17 cellular contexts compared by ENCODE assay signal in genomic region chr2:13542642-13543041, GRCh38.
"Had no signal": no experiment of that assay in that cellular context is flagged by ENCODE, and none has a peak within 500 bp of the region (broad histone marks: within the 10 kb centered on the region; RNA-seq: fewer than 3 reads in every experiment).

No MANE protein-coding gene starts in this region.

- H3K36me3 ChIP-seq: lower lobe of right lung, pancreas, right lobe of liver, thoracic aorta, transverse colon, upper lobe of right lung, uterus had no signal

- ATAC-seq: left ventricle myocardium superior; lower lobe of right lung; naive thymus-derived CD8-positive, alpha-beta T cell; pancreas; right lobe of liver; stimulated activated naive B cell treated with anti-CD40 and anti-IgM and Interleukin-4, amounts not matched to agents 10 μg/mL and 1 μg/mL and 100 μg/mL, for 72 hours; upper lobe of right lung had no signal

- H3K27ac ChIP-seq: dorsolateral prefrontal cortex, lower lobe of right lung, pancreas, right lobe of liver, thoracic aorta, transverse colon, upper lobe of right lung, uterus had no signal

- H3K4me3 ChIP-seq: dorsolateral prefrontal cortex, lower lobe of right lung, pancreas, right lobe of liver, thoracic aorta, transverse colon, upper lobe of right lung, uterus had no signal

- DNase-seq: dorsolateral prefrontal cortex; effector CD4-positive, alpha-beta T cell; left ventricle myocardium superior; lower lobe of right lung; naive thymus-derived CD8-positive, alpha-beta T cell; nephron progenitor cell; occipital lobe; pancreas; right lobe of liver; small intestine; stimulated activated CD4-positive, alpha-beta T cell treated with anti-CD3 and anti-CD28 coated beads, Interleukin-15, amount 100 ng/mL, for 24 hours; stimulated activated CD4-positive, alpha-beta T cell treated with anti-CD3 and anti-CD28 coated beads, Interleukin-2, amount 100 ng/mL, for 48 hours; stimulated activated naive B cell treated with anti-CD40 and anti-IgM and Interleukin-4, amounts not matched to agents 10 μg/mL and 1 μg/mL and 100 μg/mL, for 72 hours; transverse colon; upper lobe of right lung; uterus had no signal

- H3K9me3 ChIP-seq: lower lobe of right lung, pancreas, right lobe of liver, thoracic aorta, transverse colon, upper lobe of right lung, uterus had no signal

- H3K27me3 ChIP-seq: dorsolateral prefrontal cortex, pancreas, right lobe of liver, transverse colon, upper lobe of right lung, uterus had no signal
